Comparison of ENCODE assay signal across 26 cellular contexts in genomic region chr14:100126401-100126800, GRCh38. TPM values are rescaled to one million over a fixed set of nuclear protein-coding genes. Genes with fewer than 3 reads are reported as not detected.
A peak's percentile ranks its signal among the peaks of the same experiment; 100 is the strongest.
DNase-seq lines count a peak whose midpoint lies in the region; ATAC-seq and TF ChIP-seq lines count a peak whose summit lies in the region.
"Had no signal": no experiment of that assay in that cellular context is flagged by ENCODE, and none has a peak within 500 bp of the region (broad histone marks: within the 10 kb centered on the region; RNA-seq: fewer than 3 reads in every experiment).

No MANE protein-coding gene starts in this region.

- peak overlapping the region; percentile 71 for H3K27ac Mint-ChIP-seq in activated T-cell treated with anti-CD3 and anti-CD28 coated beads, Interleukin-2, amount 50 U/mL, for 24 hours
- H3K27ac Mint-ChIP-seq in activated naive CD8-positive, alpha-beta T cell: peak overlapping the region; percentile 50
- no peak overlapping the region for H3K27ac Mint-ChIP-seq in activated naive CD8-positive, alpha-beta T cell treated with anti-CD3 and anti-CD28 coated beads, Interleukin-2, amount 50 U/mL, for 24 hours
- peak overlapping the region; percentile 12 for H3K27ac Mint-ChIP-seq in CD4-positive, alpha-beta T cell
- H3K27ac Mint-ChIP-seq: B cell had no signal

- H3K79me2 ChIP-seq in osteoblast (ENCODE audit: insufficient read depth, low read length): no peaks in the 10 kb centered on the region

- H3K4me3 Mint-ChIP-seq in activated T-cell treated with anti-CD3 and anti-CD28 coated beads, Interleukin-2, amount 50 U/mL, for 24 hours: no peak overlapping the region
- no peak overlapping the region for H3K4me3 Mint-ChIP-seq in activated naive CD8-positive, alpha-beta T cell
- no peak overlapping the region for H3K4me3 Mint-ChIP-seq in activated naive CD8-positive, alpha-beta T cell treated with anti-CD3 and anti-CD28 coated beads, Interleukin-2, amount 50 U/mL, for 24 hours
- no peak overlapping the region for H3K4me3 Mint-ChIP-seq in CD4-positive, alpha-beta T cell
- H3K4me3 Mint-ChIP-seq: B cell; CD4-positive, alpha-beta memory T cell; CD8-positive, alpha-beta memory T cell had no signal

- no peaks in the 10 kb centered on the region for H3K27me3 ChIP-seq in CD4-positive, alpha-beta T cell (ENCODE audit: control insufficient read depth, insufficient read depth, low read length)
- H3K27me3 ChIP-seq in osteoblast (ENCODE audit: insufficient read depth, low read length): no peaks in the 10 kb centered on the region
- H3K27me3 ChIP-seq: BLaER1 treated with 17β-estradiol and CSF1 and Interleukin-3, amounts not matched to agents 10 nM and 100 nM had no signal

- H2AFZ ChIP-seq in osteoblast (ENCODE audit: low read length): no peak overlapping the region

- TF ChIP-seq CTCF in CD4-positive, alpha-beta T cell (IDR thresholded peaks at IDR 0.05): no peak
- no peak for TF ChIP-seq CTCF in osteoblast (IDR thresholded peaks at IDR 0.05; ENCODE audit: extremely low read depth, low read depth, low read length)

- POLR2A ChIA-PET in CD4-positive, alpha-beta T cell (lab: Charles Lee): no interaction called here

- peaks cover 3% of the 10 kb centered on the region for H3K36me3 ChIP-seq in osteoblast (ENCODE audit: insufficient read depth, low read length)

- no peak overlapping the region for H3K4me2 ChIP-seq in osteoblast (ENCODE audit: insufficient read depth, low read length)
- H3K4me2 ChIP-seq: A549; BLaER1 treated with 17β-estradiol and CSF1 and Interleukin-3, amounts not matched to agents 10 nM and 100 nM had no signal

- H3K9me3 Mint-ChIP-seq in activated T-cell treated with anti-CD3 and anti-CD28 coated beads, Interleukin-2, amount 50 U/mL, for 24 hours: no peaks in the 10 kb centered on the region
- no peaks in the 10 kb centered on the region for H3K9me3 Mint-ChIP-seq in activated naive CD8-positive, alpha-beta T cell (ENCODE audit: low read depth)
- no peaks in the 10 kb centered on the region for H3K9me3 Mint-ChIP-seq in activated naive CD8-positive, alpha-beta T cell treated with anti-CD3 and anti-CD28 coated beads, Interleukin-2, amount 50 U/mL, for 24 hours
- no peaks in the 10 kb centered on the region for H3K9me3 Mint-ChIP-seq in CD4-positive, alpha-beta T cell
- H3K9me3 Mint-ChIP-seq: CD8-positive, alpha-beta memory T cell had no signal

- CTCF ChIA-PET in CD4-positive, alpha-beta T cell (lab: Charles Lee): no interaction called here

- H3K4me1 ChIP-seq in osteoblast (ENCODE audit: insufficient read depth, low read length): peaks cover 7% of the 10 kb centered on the region
- H3K4me1 ChIP-seq: A549 had no signal

- no peaks in the 10 kb centered on the region for H3K27me3 Mint-ChIP-seq in activated T-cell treated with anti-CD3 and anti-CD28 coated beads, Interleukin-2, amount 50 U/mL, for 24 hours
- H3K27me3 Mint-ChIP-seq in activated naive CD8-positive, alpha-beta T cell: no peaks in the 10 kb centered on the region
- H3K27me3 Mint-ChIP-seq in activated naive CD8-positive, alpha-beta T cell treated with anti-CD3 and anti-CD28 coated beads, Interleukin-2, amount 50 U/mL, for 24 hours: no peaks in the 10 kb centered on the region
- no peaks in the 10 kb centered on the region for H3K27me3 Mint-ChIP-seq in CD4-positive, alpha-beta T cell
- H3K27me3 Mint-ChIP-seq: B cell; CD4-positive, alpha-beta memory T cell had no signal

- peaks cover 91% of the 10 kb centered on the region for H3K36me3 Mint-ChIP-seq in activated T-cell treated with anti-CD3 and anti-CD28 coated beads, Interleukin-2, amount 50 U/mL, for 24 hours (ENCODE audit: low read depth)
- H3K36me3 Mint-ChIP-seq in activated naive CD8-positive, alpha-beta T cell: peaks cover 6% of the 10 kb centered on the region
- H3K36me3 Mint-ChIP-seq in activated naive CD8-positive, alpha-beta T cell treated with anti-CD3 and anti-CD28 coated beads, Interleukin-2, amount 50 U/mL, for 24 hours (ENCODE audit: low read depth): peaks cover 24% of the 10 kb centered on the region
- H3K36me3 Mint-ChIP-seq in CD4-positive, alpha-beta T cell (ENCODE audit: low read depth): peaks cover 94% of the 10 kb centered on the region

- H3K4me1 Mint-ChIP-seq in activated T-cell treated with anti-CD3 and anti-CD28 coated beads, Interleukin-2, amount 50 U/mL, for 24 hours (ENCODE audit: low read depth): no peaks in the 10 kb centered on the region
- H3K4me1 Mint-ChIP-seq in activated naive CD8-positive, alpha-beta T cell (ENCODE audit: low read depth): peaks cover 4% of the 10 kb centered on the region
- H3K4me1 Mint-ChIP-seq in activated naive CD8-positive, alpha-beta T cell treated with anti-CD3 and anti-CD28 coated beads, Interleukin-2, amount 50 U/mL, for 24 hours: no peaks in the 10 kb centered on the region
- H3K4me1 Mint-ChIP-seq in CD4-positive, alpha-beta T cell (ENCODE audit: low read depth): no peaks in the 10 kb centered on the region
- H3K4me1 Mint-ChIP-seq: B cell had no signal

- no peaks in the 10 kb centered on the region for H3K9me3 ChIP-seq in CD4-positive, alpha-beta T cell (ENCODE audit: control insufficient read depth, low read length)
- H3K9me3 ChIP-seq in osteoblast (ENCODE audit: low read depth, low read length): no peaks in the 10 kb centered on the region
- H3K9me3 ChIP-seq: A549; BLaER1 treated with 17β-estradiol and CSF1 and Interleukin-3, amounts not matched to agents 10 nM and 100 nM had no signal

- intact Hi-C loops in CD4-positive, alpha-beta T cell (cut with DNase I, micrococcal nuclease): no loop called here

- no peak for ATAC-seq in activated naive CD8-positive, alpha-beta T cell treated with anti-CD3 and anti-CD28 coated beads, Interleukin-2, amount 50 U/mL, for 24 hours
- no peak for ATAC-seq in CD4-positive, alpha-beta T cell (ENCODE audit: poor library complexity)
- ATAC-seq in GM21825 (IDR thresholded peaks at IDR 0.05; ENCODE audit: unreplicated experiment): no peak
- ATAC-seq: A549, GM12878 had no signal

- no peaks in the 10 kb centered on the region for H4K20me1 ChIP-seq in osteoblast (ENCODE audit: insufficient read depth, low read length)

- no peak overlapping the region for H3K27ac ChIP-seq in CD4-positive, alpha-beta T cell (ENCODE audit: low read depth, low read length)
- H3K27ac ChIP-seq in osteoblast (ENCODE audit: low read depth, low read length): no peak overlapping the region
- H3K27ac ChIP-seq: 22Rv1; A549; BLaER1 treated with 17β-estradiol and CSF1 and Interleukin-3, amounts not matched to agents 10 nM and 100 nM; C4-2B had no signal

- DNase-seq in activated T-cell treated with anti-CD3 and anti-CD28 coated beads, Interleukin-2, amount 50 U/mL, for 24 hours: no peak
- DNase-seq in activated T-cell treated with anti-CD3 and anti-CD28 coated beads for 4 hours: no peak
- DNase-seq in activated naive CD8-positive, alpha-beta T cell treated with anti-CD3 and anti-CD28 coated beads, Interleukin-2, amount 50 U/mL, for 24 hours: no peak
- DNase-seq in CD4-positive, alpha-beta T cell: no peak
- peak; percentile 8 for DNase-seq in osteoblast (ENCODE audit: insufficient read length, low spot score, missing footprints)
- DNase-seq in NCI-H2227 (lab: John Stamatoyannopoulos, UW; ENCODE audit: unreplicated experiment): no peak
- DNase-seq: AML-193; CD4-positive, alpha-beta memory T cell; CD8-positive, alpha-beta memory T cell; COR-L47; DMS 273 treated with DMSO at 0.1 percent for 48 hours; DMS153; DMS53; DMS79; DND-41; EL; GDM1 had no signal

- no peak overlapping the region for H3K4me3 ChIP-seq in osteoblast (ENCODE audit: insufficient read depth, low read length)
- H3K4me3 ChIP-seq: A549; BLaER1 treated with 17β-estradiol and CSF1 and Interleukin-3, amounts not matched to agents 10 nM and 100 nM; GM12878 had no signal

RNA-seq across cellular contexts. Expression of gene DEGS2, which starts 33.0 kb away (rescaled TPM):
- total RNA-seq in CD4-positive, alpha-beta T cell: under 1 TPM in 1 of 2 experiments, not detected in 1; 0.11 TPM
- 0.29 and 0.36 TPM in 2 replicates for total RNA-seq in osteoblast
- total RNA-seq: A172 had no signal
